8 cellular contexts compared by ENCODE assay signal in the genomic region with DNA sequence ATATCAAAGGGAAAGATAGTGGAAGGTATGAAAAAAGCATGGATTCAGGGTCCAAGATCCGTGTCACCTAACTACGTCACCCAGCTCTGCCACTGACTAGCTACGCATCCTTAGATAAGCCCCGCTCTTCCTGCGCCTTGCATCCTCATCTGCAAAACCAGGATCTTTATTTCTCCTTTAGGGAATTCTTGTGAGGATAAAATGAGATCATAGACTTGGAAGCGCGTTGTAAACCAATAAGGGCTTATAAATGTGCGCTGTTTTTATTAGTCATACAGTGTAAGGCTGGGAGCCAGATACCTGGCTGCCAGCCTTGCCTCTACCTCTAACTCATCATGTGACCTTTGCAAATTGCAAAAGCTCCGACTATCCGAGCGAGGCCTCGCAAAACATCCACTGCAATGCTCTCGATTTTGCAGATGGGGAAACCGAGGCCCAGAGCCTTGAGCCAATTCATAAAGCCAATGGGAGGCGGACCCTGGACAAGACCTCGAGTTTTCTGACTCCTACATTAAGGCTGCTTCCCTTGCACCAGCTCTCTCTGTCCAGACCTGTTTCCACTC. TPM values are rescaled to one million over a fixed set of nuclear protein-coding genes. Genes with fewer than 3 reads are reported as not detected.
DNase-seq lines count a peak whose midpoint lies in the region; ATAC-seq and TF ChIP-seq lines count a peak whose summit lies in the region.

No MANE protein-coding gene starts in this region.

- H3K4me3 ChIP-seq in HUES48 (ENCODE audit: low read depth, low read length): peak overlapping the region; percentile 96

- ATAC-seq in GM21423 (IDR thresholded peaks at IDR 0.05; ENCODE audit: unreplicated experiment) (no peak), GM21526 (IDR thresholded peaks at IDR 0.05; ENCODE audit: low FRiP score, unreplicated experiment) (no peak)

- no peaks in the 10 kb centered on the region for H3K9me3 ChIP-seq in HUES48 (ENCODE audit: control insufficient read depth, insufficient read depth, low read length)

- peaks cover 8% of the 10 kb centered on the region for H3K4me1 ChIP-seq in HUES48 (ENCODE audit: control insufficient read depth, insufficient read depth, low read length)

- no peak for TF ChIP-seq CTCF in C4-2B (conservative IDR thresholded peaks at IDR 0.05)

- peak overlapping the region; percentile 84 for H3K9ac ChIP-seq in HUES48 (ENCODE audit: low read depth, low read length)

- DNase-seq in activated CD8-positive, alpha-beta memory T cell treated with anti-CD3 and anti-CD28 coated beads, Interleukin-2, amount 50 U/mL, for 48 hours: peak; percentile 58
- DNase-seq in glomerular visceral epithelial cell (ENCODE audit: extremely low spot score) (peak; percentile 39), renal cortical epithelial cell (ENCODE audit: low read depth) (peak; percentile 67), SK-N-DZ (ENCODE audit: low spot score) (no peak)

- peaks cover 8% of the 10 kb centered on the region for H3K27me3 ChIP-seq in HUES48 (ENCODE audit: control insufficient read depth, insufficient read depth, low read length)

- peaks cover 36% of the 10 kb centered on the region for H3K36me3 ChIP-seq in HUES48 (ENCODE audit: control insufficient read depth, insufficient read depth, low read length)

- H3K27ac ChIP-seq in C4-2B: peak overlapping the region; percentile 99
- H3K27ac ChIP-seq in HUES48 (ENCODE audit: low read depth, low read length): peak overlapping the region; percentile 99

RNA-seq across cellular contexts. Expression of a gene that starts 0.8 kb away (rescaled TPM):
- total RNA-seq in renal cortical epithelial cell: 32.6 and 49.8 TPM in 2 replicates
- 123 and 160 TPM in 2 replicates for polyA plus RNA-seq in SK-N-DZ (2014; cell fraction: cytosol; rRNA removed)
- polyA plus RNA-seq in SK-N-DZ (2014; cell fraction: nucleus; rRNA removed): 62.6 and 67.4 TPM in 2 replicates

RNA-seq across cellular contexts. Expression of a gene that starts 8.3 kb away (rescaled TPM):
- total RNA-seq in renal cortical epithelial cell: 18.6 and 37.7 TPM in 2 replicates
- polyA plus RNA-seq in SK-N-DZ (2014; cell fraction: cytosol; rRNA removed): 32.4 and 34.1 TPM in 2 replicates
- 12.8 and 16.7 TPM in 2 replicates for polyA plus RNA-seq in SK-N-DZ (2014; cell fraction: nucleus; rRNA removed)

RNA-seq across cellular contexts. Expression of a gene that starts 18.6 kb away (rescaled TPM):
- total RNA-seq in renal cortical epithelial cell: 137 and 213 TPM in 2 replicates
- polyA plus RNA-seq in SK-N-DZ (2014; cell fraction: cytosol; rRNA removed): 206 and 314 TPM in 2 replicates
- polyA plus RNA-seq in SK-N-DZ (2014; cell fraction: nucleus; rRNA removed): 775 and 968 TPM in 2 replicates

RNA-seq across cellular contexts. Expression of a gene that starts 38.3 kb away (rescaled TPM):
- not detected in 2 replicates for total RNA-seq in renal cortical epithelial cell
- not detected in 2 replicates for polyA plus RNA-seq in SK-N-DZ (2014; cell fraction: cytosol; rRNA removed)
- not detected in 2 replicates for polyA plus RNA-seq in SK-N-DZ (2014; cell fraction: nucleus; rRNA removed)

RNA-seq across cellular contexts. Expression of a gene that starts 46.3 kb away (rescaled TPM):
- total RNA-seq in renal cortical epithelial cell: 0.89 and 5.9 TPM in 2 replicates
- 0.21 TPM in 1 of 2 replicates, not detected in the other for polyA plus RNA-seq in SK-N-DZ (2014; cell fraction: cytosol; rRNA removed)
- polyA plus RNA-seq in SK-N-DZ (2014; cell fraction: nucleus; rRNA removed): not detected in 2 replicates
